ENCODE assay signal across 8 cellular contexts in genomic region chr14:21978184-21978998, GRCh38.
A peak's percentile ranks its signal among the peaks of the same experiment; 100 is the strongest.
DNase-seq lines count a peak whose midpoint lies in the region; ATAC-seq and TF ChIP-seq lines count a peak whose summit lies in the region.

No MANE protein-coding gene starts in this region.

- H3K36me3 Mint-ChIP-seq in activated naive CD4-positive, alpha-beta T cell treated with anti-CD3 and anti-CD28 coated beads, Interleukin-2, amount 10 ng/mL, durations not matched to agents 7 days and 5 days: no peaks in the 10 kb centered on the region

- H3K27ac Mint-ChIP-seq in activated naive CD4-positive, alpha-beta T cell treated with anti-CD3 and anti-CD28 coated beads, Interleukin-2, amount 10 ng/mL, durations not matched to agents 7 days and 5 days: peak overlapping the region; percentile 88

- H3K9me3 Mint-ChIP-seq in activated naive CD4-positive, alpha-beta T cell treated with anti-CD3 and anti-CD28 coated beads, Interleukin-2, amount 10 ng/mL, durations not matched to agents 7 days and 5 days: no peaks in the 10 kb centered on the region

- DNase-seq in DMS153 (lab: John Stamatoyannopoulos, UW) (peak; percentile 3), H7 (peak; percentile 66), RWPE2 (ENCODE audit: low spot score) (no peak), hepatic stellate cell (ENCODE audit: low spot score) (peak; percentile 15), NCI-H446 treated with DMSO at 0.1 percent for 48 hours (lab: John Stamatoyannopoulos, UW) (no peak)
- DNase-seq in activated naive CD4-positive, alpha-beta T cell treated with anti-CD3 and anti-CD28 coated beads, Interleukin-2, amount 10 ng/mL, durations not matched to agents 7 days and 5 days: peak; percentile 72
- peak; percentile 33 for DNase-seq in stimulated activated CD4-positive, alpha-beta T cell treated with anti-CD3 and anti-CD28 coated beads, Interleukin-4, amount 100 ng/mL, for 1 hour

- H3K27me3 ChIP-seq in H7 (ENCODE audit: control insufficient read depth, insufficient read depth, low read length) (no peaks in the 10 kb centered on the region), RWPE2 (ENCODE audit: insufficient read depth, poor library complexity, severe bottlenecking) (peaks cover 46% of the 10 kb centered on the region)

- no peaks in the 10 kb centered on the region for H3K9me3 ChIP-seq in RWPE2 (ENCODE audit: severe bottlenecking)

- H3K36me3 ChIP-seq in H7 (replicated peaks; ENCODE audit: control insufficient read depth, insufficient read depth, low read length) (no peaks in the 10 kb centered on the region), RWPE2 (ENCODE audit: low read depth) (no peaks in the 10 kb centered on the region)

- peak; percentile 87 for TF ChIP-seq CTCF in RWPE2 (IDR thresholded peaks at IDR 0.05; ENCODE audit: poor library complexity, severe bottlenecking)

- CTCF ChIA-PET in activated naive CD4-positive, alpha-beta T cell treated with anti-CD3 and anti-CD28 coated beads, Interleukin-2, amount 10 ng/mL, durations not matched to agents 7 days and 5 days (lab: Charles Lee): interaction anchor here (0.6 to 4.2 kb wide), 29 partner anchors 12 to 875 kb away, joined by 3 to 69 read pairs (median 5); no protein-coding TSS in a partner anchor

- no peaks in the 10 kb centered on the region for H3K4me1 ChIP-seq in RWPE2 (ENCODE audit: insufficient read depth, poor library complexity, severe bottlenecking)

- H3K4me3 Mint-ChIP-seq in activated naive CD4-positive, alpha-beta T cell treated with anti-CD3 and anti-CD28 coated beads, Interleukin-2, amount 10 ng/mL, durations not matched to agents 7 days and 5 days: peak overlapping the region; percentile 75

- H3K27me3 Mint-ChIP-seq in activated naive CD4-positive, alpha-beta T cell treated with anti-CD3 and anti-CD28 coated beads, Interleukin-2, amount 10 ng/mL, durations not matched to agents 7 days and 5 days: peaks cover 12% of the 10 kb centered on the region

- ATAC-seq in RWPE2 (ENCODE audit: low read depth) (peak; percentile 25; the same call in 1 of the 3 replicates), GM19328 (IDR thresholded peaks at IDR 0.05; ENCODE audit: unreplicated experiment) (no peak)

- H3K4me1 Mint-ChIP-seq in activated naive CD4-positive, alpha-beta T cell treated with anti-CD3 and anti-CD28 coated beads, Interleukin-2, amount 10 ng/mL, durations not matched to agents 7 days and 5 days: peaks cover 31% of the 10 kb centered on the region

- no peak overlapping the region for H3K27ac ChIP-seq in RWPE2 (ENCODE audit: poor library complexity, severe bottlenecking)

- H3K4me3 ChIP-seq in H7 (ENCODE audit: insufficient read depth, low read depth, low read length): no peak overlapping the region
- H3K4me3 ChIP-seq in RWPE2 (ENCODE audit: severe bottlenecking): no peak overlapping the region

Comparison
In these comparisons a context has a peak if more than half of its experiments do, and no peak if none do; other contexts are left out.
1. DNase-seq: peak in DMS153 (single experiment), H7 (single experiment), activated naive CD4-positive, alpha-beta T cell treated with anti-CD3 and anti-CD28 coated beads, Interleukin-2, amount 10 ng/mL, durations not matched to agents 7 days and 5 days (single experiment), hepatic stellate cell (single experiment) and stimulated activated CD4-positive, alpha-beta T cell treated with anti-CD3 and anti-CD28 coated beads, Interleukin-4, amount 100 ng/mL, for 1 hour (single experiment); none in RWPE2 (single experiment) and NCI-H446 treated with DMSO at 0.1 percent for 48 hours (single experiment).